23 cellular contexts compared by ENCODE assay signal in genomic region chr12:111219440-111219839, GRCh38.
DNase-seq lines count a peak whose midpoint lies in the region; ATAC-seq, FAIRE-seq and TF ChIP-seq lines count a peak whose summit lies in the region.
"Had no signal": no experiment of that assay in that cellular context is flagged by ENCODE, and none has a peak within 500 bp of the region (broad histone marks: within the 10 kb centered on the region; RNA-seq: fewer than 3 reads in every experiment).

No MANE protein-coding gene starts in this region.

- H3K36me3 ChIP-seq in HepG2 (replicated peaks in 1 of 2; ENCODE audit: control insufficient read depth in 1 of 2, insufficient read depth in 2 of 2, low read length in 2 of 2) (no peaks in the 10 kb centered on the region), right lobe of liver (peaks cover 0 to 15% (median 0%) of the 10 kb centered on the region in 4 donors), HEK293 (ENCODE audit: control insufficient read depth in 2 of 2, insufficient read depth in 1 of 2, low read length in 2 of 2) (no peaks in the 10 kb centered on the region), H1 (ENCODE audit: control insufficient read depth in 2 of 4, insufficient read depth in 4 of 4, low read length in 3 of 4) (no peaks in the 10 kb centered on the region), gastroesophageal sphincter (no peaks in the 10 kb centered on the region)
- H3K36me3 ChIP-seq: BLaER1 treated with 17β-estradiol and CSF1 and Interleukin-3, amounts not matched to agents 10 nM and 100 nM had no signal

- H3K9me3 ChIP-seq in HepG2 (ENCODE audit: low read length) (no peaks in the 10 kb centered on the region), right lobe of liver (no peaks in the 10 kb centered on the region), HEK293 (ENCODE audit: control insufficient read depth, insufficient read depth, low read depth, low read length) (no peaks in the 10 kb centered on the region), H1 (ENCODE audit: insufficient read depth in 2 of 2, low read depth in 1 of 2, low read length in 1 of 2) (no peaks in the 10 kb centered on the region), gastroesophageal sphincter (no peaks in the 10 kb centered on the region)
- H3K9me3 ChIP-seq: BLaER1 treated with 17β-estradiol and CSF1 and Interleukin-3, amounts not matched to agents 10 nM and 100 nM; Caco-2 had no signal

- H2BK20ac ChIP-seq in H1 (ENCODE audit: low read length), result no peak overlapping the region

- H4K5ac ChIP-seq in H1 (ENCODE audit: insufficient read length, low read depth, low read length), result no peak overlapping the region

- H3K4me2 ChIP-seq in HepG2 (ENCODE audit: low read depth, low read length) (no peak overlapping the region), H1 (ENCODE audit: insufficient read depth in 1 of 2, low read depth in 2 of 2, low read length in 2 of 2) (no peak overlapping the region)
- H3K4me2 ChIP-seq: BLaER1 treated with 17β-estradiol and CSF1 and Interleukin-3, amounts not matched to agents 10 nM and 100 nM had no signal

- ATAC-seq in HepG2 (no peak), right lobe of liver (no peak), HG03175 (IDR thresholded peaks at IDR 0.05; ENCODE audit: unreplicated experiment) (no peak), gastroesophageal sphincter (no peak)
- ATAC-seq: CD8-positive, alpha-beta T cell had no signal

- H3K27me3 ChIP-seq in HepG2 (ENCODE audit: control insufficient read depth in 1 of 2, insufficient read depth in 2 of 2, low read length in 2 of 2) (peaks cover 0 to 33% of the 10 kb centered on the region in 2 experiments; a peak in 2 of 5 replicates), right lobe of liver (no peaks in the 10 kb centered on the region), H1 (replicated peaks in 1 of 4; ENCODE audit: control insufficient read depth in 3 of 4, extremely low read depth in 1 of 4, insufficient read depth in 3 of 4, low read length in 3 of 4) (no peaks in the 10 kb centered on the region), gastroesophageal sphincter (peaks cover 39% of the 10 kb centered on the region)
- H3K27me3 ChIP-seq: BLaER1 treated with 17β-estradiol and CSF1 and Interleukin-3, amounts not matched to agents 10 nM and 100 nM had no signal

- H2AK5ac ChIP-seq in H1 (ENCODE audit: low read depth, low read length), result no peak overlapping the region

- in situ Hi-C loops in HepG2 (cut with HindIII; ENCODE audit: extremely low pct_ligation_motif_present, low pct_unique_long_range_greater_than_20kb), result no loop called here
- in situ Hi-C loops in SK-MEL-5 (cut with HindIII; ENCODE audit: low pct_unique_long_range_greater_than_20kb, low sequenced_read_pairs), result no loop called here

- H4K20me1 ChIP-seq in HepG2 (ENCODE audit: insufficient read depth, low read length) (no peaks in the 10 kb centered on the region), H1 (replicated peaks in 1 of 2; ENCODE audit: control insufficient read depth in 1 of 2, insufficient read depth in 2 of 2, low read length in 2 of 2) (peaks cover 0 to 2% of the 10 kb centered on the region in 2 experiments)

- CTCF ChIA-PET in HepG2 (lab: Yijun Ruan, JAX; ENCODE audit: low intra/inter-chr PET ratio, low total read pairs) (no interaction called here), HEK293 (lab: Yijun Ruan, JAX) (interaction anchor here (0.5 kb wide), 1 partner anchor 95 kb away, joined by 3 read pairs; no protein-coding TSS in a partner anchor), H1 (lab: Charles Lee; ENCODE audit: partially characterized antibody) (interaction anchor here (1.2 to 1.5 kb wide), 3 partner anchors 10 to 53 kb away, joined by 3 to 4 read pairs (median 4); no protein-coding TSS in a partner anchor)

- H4K8ac ChIP-seq in H1 (ENCODE audit: extremely low read depth, insufficient read depth, low read length), result no peak overlapping the region

- no peak for FAIRE-seq in HepG2 (lab: Jason Lieb, UNC)
- no peak for FAIRE-seq in H1 (lab: Jason Lieb, UNC)
- FAIRE-seq: A204.1, D721Med, G401.6, GM12891, GM19239 had no signal

- TF ChIP-seq RAD21 in HepG2 (CRISPR knock-in tag; IDR thresholded peaks at IDR 0.05), result no peak
- no peak for TF ChIP-seq RAD21 in H1 (IDR thresholded peaks at IDR 0.05 in 1 of 2, conservative IDR thresholded peaks at IDR 0.05 in 1 of 2; ENCODE audit: low read depth in 2 of 2, low read length in 2 of 2)

- POLR2A ChIA-PET in HepG2 (lab: Yijun Ruan, JAX), result no interaction called here
- POLR2A ChIA-PET in HEK293 (lab: Yijun Ruan, JAX), result no interaction called here
- POLR2A ChIA-PET in H1 (lab: Charles Lee; ENCODE audit: partially characterized antibody), result no interaction called here

- H3K23ac ChIP-seq in H1 (ENCODE audit: insufficient read length), result no peak overlapping the region

- H3K23me2 ChIP-seq in H1 (ENCODE audit: low read depth, low read length), result no peaks in the 10 kb centered on the region

- no peaks in the 10 kb centered on the region for H3K4me1 ChIP-seq in HepG2 (ENCODE audit: insufficient read depth, low read length)
- H3K4me1 ChIP-seq in right lobe of liver, result no peaks in the 10 kb centered on the region
- no peaks in the 10 kb centered on the region for H3K4me1 ChIP-seq in HEK293 (ENCODE audit: control insufficient read depth, insufficient read depth, low read length)
- no peaks in the 10 kb centered on the region for H3K4me1 ChIP-seq in H1 (replicated peaks in 1 of 4; ENCODE audit: control insufficient read depth in 3 of 4, insufficient read depth in 4 of 4, low read length in 3 of 4)
- no peaks in the 10 kb centered on the region for H3K4me1 ChIP-seq in gastroesophageal sphincter
- H3K4me1 ChIP-seq: Caco-2 had no signal

- 84% methylated on average over 2 of the region's 2 CpGs for WGBS in HepG2 (ENCODE audit: low lambda C conversion rate)
- WGBS in right lobe of liver (ENCODE audit: insufficient coverage, low coverage, low lambda C conversion rate, missing lambda C conversion rate), result 95% methylated on average over 2 of the region's 2 CpGs
- 97% methylated on average over 2 of the region's 2 CpGs; no CpG with 5 or more reads in 1 of the 2 experiments for WGBS in H1 (ENCODE audit: extremely low coverage in 1 of 2, insufficient coverage in 1 of 2, insufficient read length in 1 of 2, insufficient replicate concordance in 2 of 2, low coverage in 1 of 2, low lambda C conversion rate in 2 of 2, missing lambda C conversion rate in 1 of 2), 2 experiments
- 86% methylated on average over 2 of the region's 2 CpGs; no CpG with 5 or more reads in 1 of the 2 donors for WGBS in gastroesophageal sphincter (ENCODE audit: low coverage in 1 of 2), 2 donors

- no peak overlapping the region for H3K18ac ChIP-seq in H1 (ENCODE audit: extremely low read depth, low read length)

- no peak for DNase-seq in HepG2 (ENCODE audit: low spot score)
- DNase-seq in right lobe of liver, result no peak
- DNase-seq in SK-MEL-5 (ENCODE audit: low read depth, low spot score), result peak; percentile 13
- DNase-seq in H1 (ENCODE audit: low read depth in 1 of 2, low spot score in 2 of 2), result no peak
- DNase-seq in NCI-H446 treated with DMSO at 0.1 percent for 48 hours (lab: John Stamatoyannopoulos, UW), result no peak
- DNase-seq: 8988T; AML-193; Caco-2; Calu3; CD4-positive, alpha-beta T cell; CD8-positive, alpha-beta T cell; DMS79 treated with DMSO at 0.1 percent for 48 hours; GF-D8 had no signal

- TF ChIP-seq POLR2A in HepG2 (IDR thresholded peaks at IDR 0.05; ENCODE audit: insufficient read depth in 1 of 2, low read depth in 2 of 2, low read length in 2 of 2) (no peak), right lobe of liver (IDR thresholded peaks at IDR 0.05) (no peak), H1 (IDR thresholded peaks at IDR 0.05; ENCODE audit: control extremely low read depth in 1 of 2, low read depth in 2 of 2, low read length in 2 of 2) (no peak), gastroesophageal sphincter (IDR thresholded peaks at IDR 0.05) (no peak)

- no peaks in the 10 kb centered on the region for H3K79me2 ChIP-seq in HepG2 (ENCODE audit: insufficient read depth, low read length)
- no peaks in the 10 kb centered on the region for H3K79me2 ChIP-seq in H1 (ENCODE audit: control insufficient read depth in 1 of 2, insufficient read depth in 2 of 2, low read length in 2 of 2)

- H3K14ac ChIP-seq in H1 (ENCODE audit: insufficient read length), result no peak overlapping the region

- no peak for TF ChIP-seq EP300 in HepG2 (IDR thresholded peaks at IDR 0.05; ENCODE audit: low read depth in 2 of 2, low read length in 2 of 2)
- TF ChIP-seq EP300 in HepG2 (CRISPR knock-in tag; IDR thresholded peaks at IDR 0.05; ENCODE audit: borderline replicate concordance), result no peak
- no peak for TF ChIP-seq EP300 in H1 (IDR thresholded peaks at IDR 0.05; ENCODE audit: borderline replicate concordance in 1 of 2, low read depth in 2 of 2, low read length in 2 of 2)
- no peak for TF ChIP-seq EP300 in gastroesophageal sphincter (IDR thresholded peaks at IDR 0.05)

- H2BK15ac ChIP-seq in H1 (ENCODE audit: low read length), result no peak overlapping the region

- H3K56ac ChIP-seq in H1 (replicated peaks; ENCODE audit: insufficient read length, low read depth, low read length), result no peak overlapping the region

- BruUV-seq in HepG2 (replicated peaks; lab: Mats Ljungman, UMichigan), result no TSS peak

- H3K4me3 ChIP-seq in HepG2 (replicated peaks in 1 of 3; ENCODE audit: insufficient read depth in 1 of 3, low read depth in 2 of 3, low read length in 3 of 3) (no peak overlapping the region), right lobe of liver (no peak overlapping the region), HEK293 (ENCODE audit: low read depth, low read length) (no peak overlapping the region), H1 (ENCODE audit: extremely low read depth in 1 of 4, insufficient read depth in 2 of 4, low read depth in 3 of 4, low read length in 4 of 4) (no peak overlapping the region), gastroesophageal sphincter (no peak overlapping the region)
- H3K4me3 ChIP-seq: BLaER1 treated with 17β-estradiol and CSF1 and Interleukin-3, amounts not matched to agents 10 nM and 100 nM had no signal

- intact Hi-C loops in HepG2 (cut with micrococcal nuclease; ENCODE audit: unreplicated experiment), result no loop called here
- intact Hi-C loops in right lobe of liver (cut with DNase I), result no loop called here

- no peak overlapping the region for H2BK5ac ChIP-seq in H1 (ENCODE audit: low read depth, low read length)

- no peak overlapping the region for H3K4ac ChIP-seq in H1 (replicated peaks; ENCODE audit: insufficient read length, low read depth, low read length)

- no peak overlapping the region for H2BK12ac ChIP-seq in H1 (ENCODE audit: low read depth, low read length)

- no peak overlapping the region for H2BK120ac ChIP-seq in H1 (replicated peaks; ENCODE audit: low read depth, low read length)

- H3K9ac ChIP-seq in HepG2 (ENCODE audit: insufficient read depth, low read depth, low read length) (no peak overlapping the region), H1 (replicated peaks in 1 of 4; ENCODE audit: extremely low read depth in 1 of 4, low read depth in 3 of 4, low read length in 3 of 4) (no peak overlapping the region)
- H3K9ac ChIP-seq: BLaER1 treated with 17β-estradiol and CSF1 and Interleukin-3, amounts not matched to agents 10 nM and 100 nM had no signal

- H3K27ac ChIP-seq in HepG2 (ENCODE audit: extremely low read length, insufficient read depth, low read length) (no peak overlapping the region), right lobe of liver (no peak overlapping the region), HEK293 (ENCODE audit: extremely low read depth, low read depth, low read length) (no peak overlapping the region), H1 (ENCODE audit: low read depth, low read length) (no peak overlapping the region), gastroesophageal sphincter (no peak overlapping the region)
- H3K27ac ChIP-seq: BLaER1 treated with 17β-estradiol and CSF1 and Interleukin-3, amounts not matched to agents 10 nM and 100 nM; C4-2B had no signal

- no peaks in the 10 kb centered on the region for H3K79me1 ChIP-seq in H1 (ENCODE audit: low read depth, low read length)

- TF ChIP-seq CTCF in HepG2 (CRISPR knock-in tag; IDR thresholded peaks at IDR 0.05), result no peak
- no peak for TF ChIP-seq CTCF in right lobe of liver (IDR thresholded peaks at IDR 0.05)
- TF ChIP-seq CTCF in HEK293 (tag by site-specific recombination; IDR thresholded peaks at IDR 0.05), result no peak
- TF ChIP-seq CTCF in H1 (IDR thresholded peaks at IDR 0.05; ENCODE audit: control extremely low read depth in 1 of 3, insufficient read depth in 1 of 3, low read depth in 1 of 3, low read length in 3 of 3), result no peak
- no peak for TF ChIP-seq CTCF in gastroesophageal sphincter (IDR thresholded peaks at IDR 0.05)

- H4K91ac ChIP-seq in H1 (replicated peaks; ENCODE audit: insufficient read length, low read length), result no peak overlapping the region

- no peak overlapping the region for H2AFZ ChIP-seq in HepG2 (ENCODE audit: low read length)
- no peak overlapping the region for H2AFZ ChIP-seq in H1 (ENCODE audit: low read length)

Comparison
In these comparisons a context has a peak if more than half of its experiments do, and no peak if none do; other contexts are left out.
1. Of the 63 proteins assayed by ChIP-seq in both HepG2 and HEK293: peak only in HepG2: ZNF629; only in HEK293: none; in both: none; in neither: 62.